Comparison of ENCODE assay signal across 20 cellular contexts in genomic region chr9:98214811-98215210, GRCh38. TPM values are rescaled to one million over a fixed set of nuclear protein-coding genes. Genes with fewer than 3 reads are reported as not detected.
A peak's percentile ranks its signal among the peaks of the same experiment; 100 is the strongest.
DNase-seq lines count a peak whose midpoint lies in the region; ATAC-seq and TF ChIP-seq lines count a peak whose summit lies in the region.
"Had no signal": no experiment of that assay in that cellular context is flagged by ENCODE, and none has a peak within 500 bp of the region (broad histone marks: within the 10 kb centered on the region; RNA-seq: fewer than 3 reads in every experiment).

No MANE protein-coding gene starts in this region.

- H3K27ac Mint-ChIP-seq in Caco-2 (ENCODE audit: unreplicated experiment): no peak overlapping the region
- H3K27ac Mint-ChIP-seq: activated CD4-positive, alpha-beta T cell treated with anti-CD3 and anti-CD28 coated beads, Interleukin-2, amount 10 ng/mL, durations not matched to agents 24 days and 14 days; activated naive CD8-positive, alpha-beta T cell treated with anti-CD3 and anti-CD28 coated beads, Interleukin-2, amount 10 ng/mL, durations not matched to agents 7 days and 5 days; natural killer cell; stimulated activated naive B cell treated with anti-CD40 and anti-IgM and Interleukin-4, amounts not matched to agents 10 μg/mL and 1 μg/mL and 100 μg/mL, for 72 hours; T-helper 17 cell had no signal

- POLR2A ChIA-PET in Caco-2 (lab: Charles Lee): no interaction called here

- ATAC-seq in GM21360 (IDR thresholded peaks at IDR 0.05; ENCODE audit: unreplicated experiment): no peak
- ATAC-seq in HG03439 (IDR thresholded peaks at IDR 0.05; ENCODE audit: unreplicated experiment): no peak
- ATAC-seq: natural killer cell; stimulated activated naive B cell treated with anti-CD40 and anti-IgM and Interleukin-4, amounts not matched to agents 10 μg/mL and 1 μg/mL and 100 μg/mL, for 72 hours; T-helper 17 cell had no signal

- H3K4me3 ChIP-seq in esophagus squamous epithelium (no peak overlapping the region), Caco-2 (ENCODE audit: low read depth, low read length) (no peak overlapping the region)
- H3K4me3 ChIP-seq: Peyer's patch, tibial nerve had no signal

- DNase-seq in Ammon's horn (ENCODE audit: low spot score) (peak; percentile 34), esophagus squamous epithelium (lab: John Stamatoyannopoulos, UW) (no peak), posterior cingulate gyrus (peak in 7 of 10 donors; percentile 35 to 92 (median 70)), putamen (ENCODE audit: low spot score) (no peak), Caco-2 (no peak)
- DNase-seq: activated CD4-positive, alpha-beta T cell treated with anti-CD3 and anti-CD28 coated beads, Interleukin-2, amount 10 ng/mL, durations not matched to agents 24 days and 14 days; activated effector memory CD4-positive, alpha-beta T cell treated with Interleukin-2 at 50 U/mL for 16 hours; activated naive CD8-positive, alpha-beta T cell treated with anti-CD3 and anti-CD28 coated beads, Interleukin-2, amount 10 ng/mL, durations not matched to agents 7 days and 5 days; effector memory CD4-positive, alpha-beta T cell; KBM-7; natural killer cell; NCI-H1436; Peyer's patch; small intestine; stimulated activated naive B cell treated with anti-CD40 and anti-IgM and Interleukin-4, amounts not matched to agents 10 μg/mL and 1 μg/mL and 100 μg/mL, for 72 hours; T-helper 17 cell had no signal

- no peak for TF ChIP-seq POLR2A in esophagus squamous epithelium (IDR thresholded peaks at IDR 0.05)

- TF ChIP-seq CTCF in VCaP (conservative IDR thresholded peaks at IDR 0.05) (no peak), esophagus squamous epithelium (IDR thresholded peaks at IDR 0.05) (no peak), Caco-2 (IDR thresholded peaks at IDR 0.05; ENCODE audit: insufficient read depth in 1 of 2, low read depth in 1 of 2, low read length in 1 of 2, severe bottlenecking in 1 of 2, unreplicated experiment in 1 of 2) (no peak)

- BruUV-seq in Caco-2 (replicated peaks; lab: Mats Ljungman, UMichigan): no TSS peak

- H3K9me3 ChIP-seq in esophagus squamous epithelium (no peaks in the 10 kb centered on the region), Caco-2 (no peaks in the 10 kb centered on the region)
- H3K9me3 ChIP-seq: Peyer's patch, tibial nerve had no signal

- CTCF ChIA-PET in Caco-2 (lab: Charles Lee): interaction anchor here (0.7 kb wide), 1 partner anchor 21 kb away, joined by 3 read pairs; no protein-coding TSS in a partner anchor

- H3K9me3 Mint-ChIP-seq in Caco-2 (ENCODE audit: unreplicated experiment): no peaks in the 10 kb centered on the region
- H3K9me3 Mint-ChIP-seq: activated CD4-positive, alpha-beta T cell treated with anti-CD3 and anti-CD28 coated beads, Interleukin-2, amount 10 ng/mL, durations not matched to agents 24 days and 14 days; activated naive CD8-positive, alpha-beta T cell treated with anti-CD3 and anti-CD28 coated beads, Interleukin-2, amount 10 ng/mL, durations not matched to agents 7 days and 5 days; natural killer cell; stimulated activated naive B cell treated with anti-CD40 and anti-IgM and Interleukin-4, amounts not matched to agents 10 μg/mL and 1 μg/mL and 100 μg/mL, for 72 hours had no signal

- no peaks in the 10 kb centered on the region for H3K27me3 ChIP-seq in esophagus squamous epithelium
- H3K27me3 ChIP-seq in Caco-2 (replicated peaks; ENCODE audit: control insufficient read depth, insufficient read depth, low read length): no peaks in the 10 kb centered on the region
- H3K27me3 ChIP-seq: Peyer's patch, tibial nerve had no signal

- peak overlapping the region; percentile 47 for H3K27ac ChIP-seq in VCaP
- H3K27ac ChIP-seq in esophagus squamous epithelium: peak overlapping the region in 3 of 4 donors; percentile 28 to 69 (median 64)
- H3K27ac ChIP-seq: Peyer's patch, tibial nerve had no signal

- H3K4me1 ChIP-seq in esophagus squamous epithelium (peaks cover 0 to 54% (median 3%) of the 10 kb centered on the region in 3 donors), Caco-2 (peaks cover 3% of the 10 kb centered on the region; the same call in 1 of the 2 replicates)
- H3K4me1 ChIP-seq: Peyer's patch had no signal

- H3K36me3 ChIP-seq in esophagus squamous epithelium (peaks cover 4 to 94% (median 30%) of the 10 kb centered on the region in 3 donors), Caco-2 (ENCODE audit: control insufficient read depth, insufficient read depth, low read length) (peaks cover 4% of the 10 kb centered on the region; the same call in 1 of the 2 replicates)

- H3K4me3 Mint-ChIP-seq in Caco-2 (ENCODE audit: unreplicated experiment): no peak overlapping the region
- H3K4me3 Mint-ChIP-seq: activated CD4-positive, alpha-beta T cell treated with anti-CD3 and anti-CD28 coated beads, Interleukin-2, amount 10 ng/mL, durations not matched to agents 24 days and 14 days; activated naive CD8-positive, alpha-beta T cell treated with anti-CD3 and anti-CD28 coated beads, Interleukin-2, amount 10 ng/mL, durations not matched to agents 7 days and 5 days; natural killer cell; stimulated activated naive B cell treated with anti-CD40 and anti-IgM and Interleukin-4, amounts not matched to agents 10 μg/mL and 1 μg/mL and 100 μg/mL, for 72 hours; T-helper 17 cell had no signal

- H3K27me3 Mint-ChIP-seq in Caco-2 (ENCODE audit: insufficient read depth, unreplicated experiment): no peaks in the 10 kb centered on the region
- H3K27me3 Mint-ChIP-seq: activated CD4-positive, alpha-beta T cell treated with anti-CD3 and anti-CD28 coated beads, Interleukin-2, amount 10 ng/mL, durations not matched to agents 24 days and 14 days; activated naive CD8-positive, alpha-beta T cell treated with anti-CD3 and anti-CD28 coated beads, Interleukin-2, amount 10 ng/mL, durations not matched to agents 7 days and 5 days; stimulated activated naive B cell treated with anti-CD40 and anti-IgM and Interleukin-4, amounts not matched to agents 10 μg/mL and 1 μg/mL and 100 μg/mL, for 72 hours; T-helper 17 cell had no signal

- WGBS in esophagus squamous epithelium, 2 donors: 46 to 57% methylated on average over 5 to 6 of the region's 6 CpGs

- intact Hi-C loops in esophagus squamous epithelium (cut with DNase I): no loop called here
- intact Hi-C loops in posterior cingulate gyrus (cut with DNase I): no loop called here
- intact Hi-C loops in Caco-2 (cut with micrococcal nuclease; ENCODE audit: unreplicated experiment): no loop called here

- no peaks in the 10 kb centered on the region for H3K36me3 Mint-ChIP-seq in Caco-2 (ENCODE audit: insufficient read depth, unreplicated experiment)
- H3K36me3 Mint-ChIP-seq: activated naive CD8-positive, alpha-beta T cell treated with anti-CD3 and anti-CD28 coated beads, Interleukin-2, amount 10 ng/mL, durations not matched to agents 7 days and 5 days; natural killer cell had no signal

- no peaks in the 10 kb centered on the region for H3K4me1 Mint-ChIP-seq in Caco-2 (ENCODE audit: low read depth, unreplicated experiment)
- H3K4me1 Mint-ChIP-seq: activated CD4-positive, alpha-beta T cell treated with anti-CD3 and anti-CD28 coated beads, Interleukin-2, amount 10 ng/mL, durations not matched to agents 24 days and 14 days; natural killer cell; stimulated activated naive B cell treated with anti-CD40 and anti-IgM and Interleukin-4, amounts not matched to agents 10 μg/mL and 1 μg/mL and 100 μg/mL, for 72 hours had no signal

RNA-seq across cellular contexts. Expression of gene CORO2A, which starts 22.4 kb away (rescaled TPM):
- total RNA-seq in esophagus squamous epithelium: 10 to 100 TPM; 15.6 to 27.6 (median 26.1) TPM
- 18.9 and 20.0 TPM in 2 replicates for total RNA-seq in Caco-2 (2022)

RNA-seq across cellular contexts. Expression of gene TBC1D2, which starts 40.6 kb away (rescaled TPM):
- 10 to 100 TPM; 39.3 to 52.9 (median 49.0) TPM for total RNA-seq in esophagus squamous epithelium
- 8.5 and 8.6 TPM in 2 replicates for total RNA-seq in Caco-2 (2022)

Comparison
In these comparisons a context has a peak if more than half of its experiments do, and no peak if none do; other contexts are left out.
1. DNase-seq: peak in Ammon's horn (single experiment) and posterior cingulate gyrus (7 of 10); none in esophagus squamous epithelium (single experiment), putamen (single experiment) and Caco-2 (0 of 2).